ENCODE assay signal across 8 cellular contexts in genomic region chr16:30185141-30185682, GRCh38. TPM values are rescaled to one million over a fixed set of nuclear protein-coding genes. Genes with fewer than 3 reads are reported as not detected.
DNase-seq lines count a peak whose midpoint lies in the region; ATAC-seq and TF ChIP-seq lines count a peak whose summit lies in the region.

No MANE protein-coding gene starts in this region.

- H3K4me3 ChIP-seq in CD8-positive, alpha-beta memory T cell (ENCODE audit: low read length) = peak overlapping the region; percentile 99
- H3K4me3 ChIP-seq in Karpas-422 (ENCODE audit: low read length) (peak overlapping the region; percentile 100), osteoblast (ENCODE audit: insufficient read depth, low read length) (no peak overlapping the region), MG63 (no peak overlapping the region)

- H3K27ac Mint-ChIP-seq in CD8-positive, alpha-beta memory T cell = peak overlapping the region; percentile 93 to 100 (median 96)
- peak overlapping the region; percentile 97 for H3K27ac Mint-ChIP-seq in activated naive CD8-positive, alpha-beta T cell treated with anti-CD3 and anti-CD28 coated beads, Interleukin-2, amount 50 U/mL, for 24 hours
- H3K27ac Mint-ChIP-seq in osteocyte (ENCODE audit: unreplicated experiment) = no peak overlapping the region

- H3K4me2 ChIP-seq in Karpas-422 (ENCODE audit: low read depth, low read length, poor library complexity, severe bottlenecking) = peak overlapping the region; percentile 89
- H3K4me2 ChIP-seq in osteoblast (ENCODE audit: insufficient read depth, low read length) = no peak overlapping the region

- peaks cover 0 to 2% (median 0%) of the 10 kb centered on the region in 5 donors for H3K9me3 Mint-ChIP-seq in CD8-positive, alpha-beta memory T cell
- H3K9me3 Mint-ChIP-seq in activated naive CD8-positive, alpha-beta T cell treated with anti-CD3 and anti-CD28 coated beads, Interleukin-2, amount 50 U/mL, for 24 hours = no peaks in the 10 kb centered on the region
- no peaks in the 10 kb centered on the region for H3K9me3 Mint-ChIP-seq in osteocyte (ENCODE audit: unreplicated experiment)

- peaks cover 35% of the 10 kb centered on the region for H3K36me3 ChIP-seq in CD8-positive, alpha-beta memory T cell (ENCODE audit: insufficient read depth, low read length)
- H3K36me3 ChIP-seq in Karpas-422 (ENCODE audit: insufficient read depth, low read length) (peaks cover 23% of the 10 kb centered on the region), osteoblast (ENCODE audit: insufficient read depth, low read length) (no peaks in the 10 kb centered on the region), MG63 (peaks cover 5% of the 10 kb centered on the region)

- CTCF ChIA-PET in CD8-positive, alpha-beta memory T cell (lab: Charles Lee) = interaction anchor here (1.2 to 3.5 kb wide), 8 partner anchors 33 to 224 kb away, joined by 3 to 34 read pairs (median 6); partner anchors contain the start of gene TBX6

- in situ Hi-C loops in G401 (cut with HindIII; ENCODE audit: low sequenced_read_pairs) = no loop called here

- peaks cover 12 to 43% (median 18%) of the 10 kb centered on the region in 3 donors for H3K36me3 Mint-ChIP-seq in CD8-positive, alpha-beta memory T cell
- peaks cover 38% of the 10 kb centered on the region for H3K36me3 Mint-ChIP-seq in activated naive CD8-positive, alpha-beta T cell treated with anti-CD3 and anti-CD28 coated beads, Interleukin-2, amount 50 U/mL, for 24 hours (ENCODE audit: low read depth)
- no peaks in the 10 kb centered on the region for H3K36me3 Mint-ChIP-seq in osteocyte (ENCODE audit: unreplicated experiment)

- no peaks in the 10 kb centered on the region for H3K9me2 ChIP-seq in Karpas-422 (replicated peaks; ENCODE audit: insufficient read depth, low read length)

- no peaks in the 10 kb centered on the region for H3K27me3 ChIP-seq in CD8-positive, alpha-beta memory T cell (ENCODE audit: insufficient read depth, low read length, poor library complexity, severe bottlenecking)
- H3K27me3 ChIP-seq in Karpas-422 (ENCODE audit: low read length) (no peaks in the 10 kb centered on the region), osteoblast (ENCODE audit: insufficient read depth, low read length) (no peaks in the 10 kb centered on the region), MG63 (no peaks in the 10 kb centered on the region)

- no peak overlapping the region for H2AFZ ChIP-seq in Karpas-422 (ENCODE audit: low read length)
- no peak overlapping the region for H2AFZ ChIP-seq in osteoblast (ENCODE audit: low read length)

- peak; percentile 4 for ATAC-seq in activated naive CD8-positive, alpha-beta T cell treated with anti-CD3 and anti-CD28 coated beads, Interleukin-2, amount 50 U/mL, for 24 hours
- ATAC-seq in HG02970 (IDR thresholded peaks at IDR 0.05; ENCODE audit: low FRiP score, unreplicated experiment) = no peak

- H3K79me2 ChIP-seq in Karpas-422 (ENCODE audit: low read length) (peaks cover 37% of the 10 kb centered on the region), osteoblast (ENCODE audit: insufficient read depth, low read length) (no peaks in the 10 kb centered on the region)

- TF ChIP-seq CTCF in osteoblast (IDR thresholded peaks at IDR 0.05; ENCODE audit: extremely low read depth, low read depth, low read length) = no peak
- TF ChIP-seq CTCF in osteocyte (IDR thresholded peaks at IDR 0.05) = no peak

- H3K9me3 ChIP-seq in CD8-positive, alpha-beta memory T cell (ENCODE audit: low read length) = no peaks in the 10 kb centered on the region
- no peaks in the 10 kb centered on the region for H3K9me3 ChIP-seq in Karpas-422 (ENCODE audit: low read length)
- no peaks in the 10 kb centered on the region for H3K9me3 ChIP-seq in osteoblast (ENCODE audit: low read depth, low read length)
- H3K9me3 ChIP-seq in MG63 = no peaks in the 10 kb centered on the region

- peak overlapping the region; percentile 100 for H3K9ac ChIP-seq in Karpas-422 (ENCODE audit: low read length)

- H3K4me1 Mint-ChIP-seq in CD8-positive, alpha-beta memory T cell = peaks cover 25 to 43% (median 34%) of the 10 kb centered on the region in 3 donors
- peaks cover 43% of the 10 kb centered on the region for H3K4me1 Mint-ChIP-seq in activated naive CD8-positive, alpha-beta T cell treated with anti-CD3 and anti-CD28 coated beads, Interleukin-2, amount 50 U/mL, for 24 hours
- peaks cover 5% of the 10 kb centered on the region for H3K4me1 Mint-ChIP-seq in osteocyte (ENCODE audit: unreplicated experiment)

- H3K27me3 Mint-ChIP-seq in CD8-positive, alpha-beta memory T cell = peaks cover 0 to 14% of the 10 kb centered on the region in 2 donors
- no peaks in the 10 kb centered on the region for H3K27me3 Mint-ChIP-seq in activated naive CD8-positive, alpha-beta T cell treated with anti-CD3 and anti-CD28 coated beads, Interleukin-2, amount 50 U/mL, for 24 hours
- no peaks in the 10 kb centered on the region for H3K27me3 Mint-ChIP-seq in osteocyte (ENCODE audit: unreplicated experiment)

- peak overlapping the region; percentile 94 to 100 (median 98) for H3K4me3 Mint-ChIP-seq in CD8-positive, alpha-beta memory T cell
- H3K4me3 Mint-ChIP-seq in activated naive CD8-positive, alpha-beta T cell treated with anti-CD3 and anti-CD28 coated beads, Interleukin-2, amount 50 U/mL, for 24 hours = peak overlapping the region; percentile 96
- H3K4me3 Mint-ChIP-seq in osteocyte (ENCODE audit: unreplicated experiment) = no peak overlapping the region

- H3K4me1 ChIP-seq in CD8-positive, alpha-beta memory T cell (ENCODE audit: insufficient read depth, low read length) = peaks cover 33% of the 10 kb centered on the region
- peaks cover 37% of the 10 kb centered on the region for H3K4me1 ChIP-seq in Karpas-422 (ENCODE audit: low read length)
- no peaks in the 10 kb centered on the region for H3K4me1 ChIP-seq in osteoblast (ENCODE audit: insufficient read depth, low read length)

- peak overlapping the region; percentile 71 for H3K27ac ChIP-seq in CD8-positive, alpha-beta memory T cell (ENCODE audit: low read depth, low read length)
- H3K27ac ChIP-seq in Karpas-422 (ENCODE audit: low read length) = peak overlapping the region; percentile 99
- no peak overlapping the region for H3K27ac ChIP-seq in osteoblast (ENCODE audit: low read depth, low read length)

- DNase-seq in CD8-positive, alpha-beta memory T cell = peak in 2 of 5 donors; percentile 20 to 27
- DNase-seq in Karpas-422 = peak; percentile 82
- peak; percentile 45 for DNase-seq in activated naive CD8-positive, alpha-beta T cell treated with anti-CD3 and anti-CD28 coated beads, Interleukin-2, amount 50 U/mL, for 24 hours
- peak; percentile 59 for DNase-seq in osteoblast (ENCODE audit: insufficient read length, low spot score, missing footprints)
- no peak for DNase-seq in osteocyte (ENCODE audit: extremely low spot score, unreplicated experiment)
- DNase-seq in G401 (ENCODE audit: low spot score) = no peak
- DNase-seq in MG63 = no peak

- POLR2A ChIA-PET in CD8-positive, alpha-beta memory T cell (lab: Charles Lee) = interaction anchor here (0.9 to 6.2 kb wide), 9 partner anchors 13 to 485 kb away, joined by 3 to 86 read pairs (median 4); partner anchors contain the start of genes ALDOA, PAGR1, TBC1D10B and TBX6

- H4K20me1 ChIP-seq in Karpas-422 (ENCODE audit: insufficient read depth, low read depth, low read length) = 0 out of 2 replicates have a peak, but pooled peaks cover 3% of the 10 kb centered on the region
- H4K20me1 ChIP-seq in osteoblast (ENCODE audit: insufficient read depth, low read length) = peaks cover 3% of the 10 kb centered on the region

RNA-seq across cellular contexts. Expression of gene CORO1A, which starts 1.8 kb away (rescaled TPM):
- total RNA-seq in CD8-positive, alpha-beta memory T cell = 100 to 1,000 TPM; 889 to 952 TPM
- polyA plus RNA-seq in CD8-positive, alpha-beta memory T cell = 1,446 TPM
- total RNA-seq in Karpas-422 (2014; rRNA removed; shearing (Covaris generic); ENCODE audit: low replicate concordance) = 362 and 820 TPM in 2 replicates
- 0.36 and 0.59 TPM in 2 replicates for total RNA-seq in osteoblast
- total RNA-seq in osteocyte = 0.97 and 3.2 TPM in 2 replicates
- total RNA-seq in G401 (2014; rRNA removed; shearing (Covaris generic)) = 35.9 and 41.8 TPM in 2 replicates
- 1.9 and 3.1 TPM in 2 replicates for total RNA-seq in MG63 (2014; rRNA removed; shearing (Covaris generic); ENCODE audit: low replicate concordance)

RNA-seq across cellular contexts. Expression of gene BOLA2B, which starts 8.3 kb away (rescaled TPM):
- 100 to 1,000 TPM; 268 to 271 TPM for total RNA-seq in CD8-positive, alpha-beta memory T cell
- 208 TPM for polyA plus RNA-seq in CD8-positive, alpha-beta memory T cell
- total RNA-seq in Karpas-422 (2014; rRNA removed; shearing (Covaris generic); ENCODE audit: low replicate concordance) = 98.5 and 166 TPM in 2 replicates
- 26.8 and 64.8 TPM in 2 replicates for total RNA-seq in osteoblast
- 64.5 and 73.2 TPM in 2 replicates for total RNA-seq in osteocyte
- total RNA-seq in G401 (2014; rRNA removed; shearing (Covaris generic)) = 39.0 and 103 TPM in 2 replicates
- total RNA-seq in MG63 (2014; rRNA removed; shearing (Covaris generic); ENCODE audit: low replicate concordance) = 64.7 and 122 TPM in 2 replicates

RNA-seq across cellular contexts. Expression of gene SLX1A, which starts 8.5 kb away (rescaled TPM):
- total RNA-seq in CD8-positive, alpha-beta memory T cell = 10 to 100 TPM; 63.6 to 70.9 TPM
- polyA plus RNA-seq in CD8-positive, alpha-beta memory T cell = 68.8 TPM
- total RNA-seq in Karpas-422 (2014; rRNA removed; shearing (Covaris generic); ENCODE audit: low replicate concordance) = 18.3 and 101 TPM in 2 replicates
- total RNA-seq in osteoblast (19.9 and 23.3 TPM in 2 replicates), osteocyte (20.0 and 34.1 TPM in 2 replicates)
- total RNA-seq in G401 (2014; rRNA removed; shearing (Covaris generic)) = 57.9 and 108 TPM in 2 replicates
- total RNA-seq in MG63 (2014; rRNA removed; shearing (Covaris generic); ENCODE audit: low replicate concordance) = 30.9 and 54.9 TPM in 2 replicates

RNA-seq across cellular contexts. Expression of gene SULT1A3, which starts 13.8 kb away (rescaled TPM):
- 10 to 100 TPM; 12.7 to 17.6 TPM for total RNA-seq in CD8-positive, alpha-beta memory T cell
- 1.4 TPM for polyA plus RNA-seq in CD8-positive, alpha-beta memory T cell
- 7.1 and 13.8 TPM in 2 replicates for total RNA-seq in Karpas-422 (2014; rRNA removed; shearing (Covaris generic); ENCODE audit: low replicate concordance)
- total RNA-seq in osteoblast (4.1 and 6.2 TPM in 2 replicates), osteocyte (14.9 and 16.3 TPM in 2 replicates)
- 0.75 and 7.5 TPM in 2 replicates for total RNA-seq in G401 (2014; rRNA removed; shearing (Covaris generic))
- total RNA-seq in MG63 (2014; rRNA removed; shearing (Covaris generic); ENCODE audit: low replicate concordance) = 4.8 and 18.5 TPM in 2 replicates

Comparison
In these comparisons a context has a peak if more than half of its experiments do, and no peak if none do; other contexts are left out.
1. DNase-seq: peak in Karpas-422 (single experiment), activated naive CD8-positive, alpha-beta T cell treated with anti-CD3 and anti-CD28 coated beads, Interleukin-2, amount 50 U/mL, for 24 hours (single experiment) and osteoblast (single experiment); none in osteocyte (single experiment), G401 (single experiment) and MG63 (single experiment).
2. H3K4me3 ChIP-seq: peak in CD8-positive, alpha-beta memory T cell (single experiment) and Karpas-422 (single experiment); none in osteoblast (single experiment) and MG63 (single experiment).